In the genomic region with DNA sequence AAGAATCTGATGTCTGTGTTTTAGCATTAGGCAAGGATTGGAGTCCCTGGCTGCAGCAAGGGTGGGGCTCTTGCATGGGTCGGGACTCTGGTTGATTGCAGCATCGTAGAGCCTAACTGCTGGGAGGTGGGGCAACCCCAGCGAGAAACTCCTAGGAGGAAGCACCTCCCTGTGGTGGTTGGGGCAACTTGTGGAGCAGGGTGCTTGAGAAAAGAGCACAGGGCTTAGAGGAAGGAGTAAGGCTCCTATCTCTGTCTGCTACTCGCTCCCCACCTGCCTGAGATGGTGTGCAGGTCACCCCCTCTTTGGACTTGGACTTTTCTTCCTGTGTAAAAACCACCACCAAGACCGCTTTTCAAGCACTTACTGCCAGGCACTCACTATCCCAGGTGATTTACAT, we compare ENCODE assay signal across 11 cellular contexts. TPM values are rescaled to one million over a fixed set of nuclear protein-coding genes. Genes with fewer than 3 reads are reported as not detected.
A peak's percentile ranks its signal among the peaks of the same experiment; 100 is the strongest.
DNase-seq lines count a peak whose midpoint lies in the region; ATAC-seq, FAIRE-seq and TF ChIP-seq lines count a peak whose summit lies in the region.
"Had no signal": no experiment of that assay in that cellular context is flagged by ENCODE, and none has a peak within 500 bp of the region (broad histone marks: within the 10 kb centered on the region; RNA-seq: fewer than 3 reads in every experiment).

No MANE protein-coding gene starts in this region.

- peak; percentile 85 for ATAC-seq in sciatic nerve

- intact Hi-C loops in sciatic nerve (cut with DNase I): loop anchor here (5.0 kb wide), 1 partner anchor 611 kb away; no protein-coding TSS in a partner anchor

- peak; percentile 79 for FAIRE-seq in GM19239 (lab: Jason Lieb, UNC)
- FAIRE-seq: endometrium, TTC549 had no signal

- DNase-seq in GM19239 (ENCODE audit: insufficient read length, low spot score): no peak
- DNase-seq in SIG-M5 (lab: John Stamatoyannopoulos, UW): peak; percentile 66
- peak; percentile 20 for DNase-seq in fibroblast of the conjunctiva (ENCODE audit: low read depth)
- peak; percentile 67 for DNase-seq in sciatic nerve (ENCODE audit: low spot score)
- no peak for DNase-seq in hypothalamus (lab: John Stamatoyannopoulos, UW)
- no peak for DNase-seq in NCI-H524 (lab: John Stamatoyannopoulos, UW)
- DNase-seq in BE2C: no peak
- no peak for DNase-seq in effector CD8-positive, alpha-beta T cell (lab: John Stamatoyannopoulos, UW)
- DNase-seq: NCI-H446 had no signal

- no peaks in the 10 kb centered on the region for H3K9me3 ChIP-seq in BE2C

- peaks cover 20% of the 10 kb centered on the region for H3K4me1 ChIP-seq in BE2C

- H3K36me3 ChIP-seq in BE2C: peaks cover 42% of the 10 kb centered on the region

- no peaks in the 10 kb centered on the region for H3K27me3 ChIP-seq in BE2C

- TF ChIP-seq CTCF in BE2C (IDR thresholded peaks at IDR 0.05; ENCODE audit: low read depth, low read length): no peak

- H3K4me3 ChIP-seq in BE2C (ENCODE audit: low read depth, low read length): no peak overlapping the region

RNA-seq across cellular contexts. Expression of a gene that starts 15.6 kb away (rescaled TPM):
- 206 TPM for total RNA-seq in sciatic nerve
- polyA plus RNA-seq in BE2C (2012; ENCODE audit: insufficient read depth, insufficient read length, low read depth): 236 TPM

RNA-seq across cellular contexts. Expression of a gene that starts 48.0 kb away (rescaled TPM):
- total RNA-seq in sciatic nerve: 8.4 TPM
- 4.3 TPM for polyA plus RNA-seq in BE2C (2012; ENCODE audit: insufficient read depth, insufficient read length, low read depth)

Comparison
In these comparisons a context has a peak if more than half of its experiments do, and no peak if none do; other contexts are left out.
1. DNase-seq: peak in SIG-M5 (single experiment), fibroblast of the conjunctiva (single experiment) and sciatic nerve (single experiment); none in GM19239 (single experiment), hypothalamus (0 of 51), NCI-H524 (0 of 2), BE2C (single experiment) and effector CD8-positive, alpha-beta T cell (single experiment).